ENCODE assay signal across 18 cellular contexts in genomic region chr3:101131767-101132166, GRCh38.
A peak's percentile ranks its signal among the peaks of the same experiment; 100 is the strongest.
DNase-seq lines count a peak whose midpoint lies in the region; ATAC-seq and TF ChIP-seq lines count a peak whose summit lies in the region.
"Had no signal": no experiment of that assay in that cellular context is flagged by ENCODE, and none has a peak within 500 bp of the region (broad histone marks: within the 10 kb centered on the region; RNA-seq: fewer than 3 reads in every experiment).

No MANE protein-coding gene starts in this region.

- TF ChIP-seq CTCF in GM12872 (IDR thresholded peaks at IDR 0.05; ENCODE audit: insufficient read depth, low read depth, low read length) (peak; percentile 26; the same call in 1 of the 3 replicates), WTC11 (IDR thresholded peaks at IDR 0.05) (no peak)

- peaks cover 16% of the 10 kb centered on the region for H3K9me3 Mint-ChIP-seq in WTC11

- DNase-seq in HT-29 (ENCODE audit: low spot score) (peak; percentile 22), WTC11 (ENCODE audit: low spot score) (no peak), iPS-NIHi7 (ENCODE audit: extremely low spot score) (peak; percentile 27), Right ventricle myocardium superior (no peak)
- DNase-seq: activated CD4-positive, CD25-positive, alpha-beta regulatory T cell treated with anti-CD3 and anti-CD28 coated beads, Interleukin-2, amount 50 U/mL, for 72 hours; Caco-2; dermis blood vessel endothelial cell; erythroblast; left lung; mucosa of descending colon; NCI-H774; SK-N-SH; stimulated activated CD4-positive, alpha-beta T cell treated with anti-CD3 and anti-CD28 coated beads, Interleukin-4, amount 100 ng/mL, for 24 hours had no signal

- H3K4me3 Mint-ChIP-seq in WTC11 = no peak overlapping the region

- POLR2A ChIA-PET in WTC11 (lab: Charles Lee) = no interaction called here

- no peaks in the 10 kb centered on the region for H3K36me3 Mint-ChIP-seq in WTC11

- no peaks in the 10 kb centered on the region; the same call in 1 of the 2 replicates for H3K27me3 Mint-ChIP-seq in WTC11 (ENCODE audit: low read depth)

- no peaks in the 10 kb centered on the region for H3K4me1 Mint-ChIP-seq in WTC11

- no peak overlapping the region for H3K27ac Mint-ChIP-seq in WTC11

- intact Hi-C loops in Right ventricle myocardium superior (cut with DNase I) = no loop called here

- CTCF ChIA-PET in WTC11 (lab: Charles Lee) = interaction anchor here (0.6 to 1.5 kb wide), 9 partner anchors 11 to 312 kb away, joined by 3 to 7 read pairs (median 4); partner anchors contain the start of gene ABI3BP

- ATAC-seq in WTC11 (peak; percentile 86), Right ventricle myocardium superior (ENCODE audit: poor library complexity) (no peak), HG03571 (IDR thresholded peaks at IDR 0.05; ENCODE audit: unreplicated experiment) (no peak), HG03280 (IDR thresholded peaks at IDR 0.05; ENCODE audit: unreplicated experiment) (no peak), HG03175 (IDR thresholded peaks at IDR 0.05; ENCODE audit: unreplicated experiment) (no peak)
- ATAC-seq: gastroesophageal sphincter, left lung, mucosa of descending colon had no signal

TF ChIP-seq in WTC11, 78 proteins besides CTCF, POLR2A, EP300 and RAD21:
- TF ChIP-seq ESRRA (CRISPR knock-in tag; IDR thresholded peaks at IDR 0.05; ENCODE audit: borderline replicate concordance) (no peak), ZNF317 (CRISPR knock-in tag; IDR thresholded peaks at IDR 0.05; ENCODE audit: borderline replicate concordance, low read depth) (no peak), ZSCAN18 (CRISPR knock-in tag; IDR thresholded peaks at IDR 0.05) (no peak), ZNF423 (CRISPR knock-in tag; IDR thresholded peaks at IDR 0.05) (no peak), GRHL2 (CRISPR knock-in tag; IDR thresholded peaks at IDR 0.05; ENCODE audit: insufficient replicate concordance, severe bottlenecking) (no peak), ERG (CRISPR knock-in tag; IDR thresholded peaks at IDR 0.05) (no peak), SOX15 (CRISPR knock-in tag; IDR thresholded peaks at IDR 0.05) (no peak), FOXK1 (CRISPR knock-in tag; IDR thresholded peaks at IDR 0.05) (no peak), ZNF416 (CRISPR knock-in tag; IDR thresholded peaks at IDR 0.05) (no peak), KAT7 (CRISPR knock-in tag; IDR thresholded peaks at IDR 0.05; ENCODE audit: borderline replicate concordance) (no peak), TEAD4 (CRISPR knock-in tag; IDR thresholded peaks at IDR 0.05) (no peak), E2F1 (CRISPR knock-in tag; IDR thresholded peaks at IDR 0.05) (no peak), NFYB (CRISPR knock-in tag; conservative IDR thresholded peaks at IDR 0.05; ENCODE audit: low read depth) (no peak), OVOL2 (CRISPR knock-in tag; IDR thresholded peaks at IDR 0.05; ENCODE audit: borderline replicate concordance) (no peak), STAT6 (CRISPR knock-in tag; conservative IDR thresholded peaks at IDR 0.05; ENCODE audit: low read depth) (no peak), ATF2 (CRISPR knock-in tag; IDR thresholded peaks at IDR 0.05; ENCODE audit: borderline replicate concordance, low read depth) (no peak)

Comparison
In these comparisons a context has a peak if more than half of its experiments do, and no peak if none do; other contexts are left out.
1. DNase-seq: peak in HT-29 (single experiment) and iPS-NIHi7 (single experiment); none in WTC11 (single experiment) and Right ventricle myocardium superior (single experiment).